In the genomic region with DNA sequence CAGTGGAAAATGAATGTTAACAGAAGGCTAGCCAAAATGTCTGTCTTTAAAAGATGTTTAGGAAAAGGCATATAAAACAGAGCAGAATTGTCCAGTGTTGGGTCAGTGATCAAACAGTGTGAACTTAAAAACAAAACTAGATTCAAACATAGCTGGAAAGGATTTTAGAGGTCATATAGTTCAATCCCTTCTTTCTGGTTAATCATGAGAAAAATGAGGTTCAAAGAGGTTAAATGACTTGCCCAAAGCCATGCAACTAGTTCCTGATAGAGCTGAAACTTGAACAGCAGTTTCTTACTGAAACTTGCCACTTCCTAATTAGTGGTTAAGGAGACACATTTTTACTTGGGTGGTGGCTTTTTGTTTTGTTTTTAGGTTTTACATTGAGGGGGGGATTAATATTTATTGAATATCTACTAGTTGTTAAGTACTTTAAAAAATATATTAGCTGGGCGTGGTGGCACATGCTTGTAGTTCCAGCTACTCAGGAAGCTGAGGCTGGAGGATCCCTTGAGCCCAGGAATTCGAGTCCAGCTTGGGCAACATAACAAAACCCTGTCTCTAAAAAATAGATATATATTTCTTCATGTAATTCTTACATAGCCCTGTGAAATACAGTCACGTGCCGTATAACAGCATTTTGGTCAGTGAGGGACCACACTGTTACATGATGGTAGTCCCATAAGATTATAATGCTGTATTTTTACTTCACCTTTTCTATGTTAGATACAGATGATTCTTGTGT, we compare ENCODE assay signal across 1 cellular context.
TF ChIP-seq lines count a peak whose summit lies in the region.

No MANE protein-coding gene starts in this region.

TF ChIP-seq in WTC11, 78 proteins besides CTCF, POLR2A, EP300 and RAD21 (continued from another document):
- no peak for TF ChIP-seq PRDM15 (CRISPR knock-in tag; IDR thresholded peaks at IDR 0.05)
- no peak for TF ChIP-seq ZNF138 (CRISPR knock-in tag; conservative IDR thresholded peaks at IDR 0.05)
- no peak for TF ChIP-seq GTF2I (CRISPR knock-in tag; conservative IDR thresholded peaks at IDR 0.05)
- no peak for TF ChIP-seq JAZF1 (CRISPR knock-in tag; IDR thresholded peaks at IDR 0.05)
- TF ChIP-seq, protein P1, sequence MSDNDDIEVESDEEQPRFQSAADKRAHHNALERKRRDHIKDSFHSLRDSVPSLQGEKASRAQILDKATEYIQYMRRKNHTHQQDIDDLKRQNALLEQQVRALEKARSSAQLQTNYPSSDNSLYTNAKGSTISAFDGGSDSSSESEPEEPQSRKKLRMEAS (CRISPR knock-in tag; IDR thresholded peaks at IDR 0.05), result no peak
- TF ChIP-seq, protein P2, sequence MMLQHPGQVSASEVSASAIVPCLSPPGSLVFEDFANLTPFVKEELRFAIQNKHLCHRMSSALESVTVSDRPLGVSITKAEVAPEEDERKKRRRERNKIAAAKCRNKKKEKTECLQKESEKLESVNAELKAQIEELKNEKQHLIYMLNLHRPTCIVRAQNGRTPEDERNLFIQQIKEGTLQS (CRISPR knock-in tag; conservative IDR thresholded peaks at IDR 0.05), result no peak
- TF ChIP-seq FOXJ3 (CRISPR knock-in tag; IDR thresholded peaks at IDR 0.05; ENCODE audit: borderline replicate concordance), result no peak
- no peak for TF ChIP-seq USF1 (CRISPR knock-in tag; IDR thresholded peaks at IDR 0.05)
- no peak for TF ChIP-seq E2F5 (CRISPR knock-in tag; IDR thresholded peaks at IDR 0.05)
- TF ChIP-seq ATF6 (CRISPR knock-in tag; IDR thresholded peaks at IDR 0.05), result no peak
TF ChIP-seq in WTC11: peak in this region for 0.
